19 cellular contexts compared by ENCODE assay signal in genomic region chr1:39277876-39278275, GRCh38.
DNase-seq lines count a peak whose midpoint lies in the region; ATAC-seq lines count a peak whose summit lies in the region.
"Had no signal": no experiment of that assay in that cellular context is flagged by ENCODE, and none has a peak within 500 bp of the region (broad histone marks: within the 10 kb centered on the region; RNA-seq: fewer than 3 reads in every experiment).

No MANE protein-coding gene starts in this region.

- DNase-seq in activated naive CD8-positive, alpha-beta T cell treated with anti-CD3 and anti-CD28 coated beads for 36 hours = no peak
- DNase-seq in immature natural killer cell (no peak), GM03348 (ENCODE audit: low spot score) (no peak), NCI-H1105 treated with DMSO at 0.1 percent for 48 hours (lab: John Stamatoyannopoulos, UW) (no peak), UCSD-AML1 (lab: John Stamatoyannopoulos, UW; ENCODE audit: unreplicated experiment) (no peak)
- DNase-seq: activated naive CD4-positive, alpha-beta T cell treated with anti-CD3 and anti-CD28 coated beads, Interleukin-2, amount 50 U/mL, for 16 hours; activated T-cell treated with anti-CD3 and anti-CD28 coated beads, Interleukin-2, amount 50 U/mL, for 4 hours; DMS153; GDM1; kidney; mammary epithelial cell; NCI-H1417 treated with DMSO at 0.1 percent for 48 hours; stimulated activated CD8-positive, alpha-beta memory T cell treated with anti-CD3 and anti-CD28 coated beads, Interleukin-4, amount 100 ng/mL, for 48 hours had no signal

- no peak overlapping the region for H3K4me3 Mint-ChIP-seq in activated naive CD8-positive, alpha-beta T cell
- no peak overlapping the region for H3K4me3 Mint-ChIP-seq in activated naive CD8-positive, alpha-beta T cell treated with anti-CD3 and anti-CD28 coated beads for 36 hours
- no peak overlapping the region for H3K4me3 Mint-ChIP-seq in activated T-helper 17 cell treated with anti-CD3 and anti-CD28 coated beads, Interleukin-2, amount 50 U/mL, for 72 hours
- no peak overlapping the region for H3K4me3 Mint-ChIP-seq in immature natural killer cell
- H3K4me3 Mint-ChIP-seq: activated T-cell treated with anti-CD3 and anti-CD28 coated beads, Interleukin-2, amount 50 U/mL, for 4 hours; IgD-negative memory B cell; T-helper 2 cell treated with Interferon-gamma antibody and Interleukin-4, amounts not matched to agents 5 μg/mL and 100 μg/mL, for 36 hours had no signal

- H3K27me3 Mint-ChIP-seq in activated naive CD8-positive, alpha-beta T cell = no peaks in the 10 kb centered on the region
- H3K27me3 Mint-ChIP-seq in activated naive CD8-positive, alpha-beta T cell treated with anti-CD3 and anti-CD28 coated beads for 36 hours = no peaks in the 10 kb centered on the region
- H3K27me3 Mint-ChIP-seq in activated T-helper 17 cell treated with anti-CD3 and anti-CD28 coated beads, Interleukin-2, amount 50 U/mL, for 72 hours = no peaks in the 10 kb centered on the region
- peaks cover 0 to 3% (median 0%) of the 10 kb centered on the region in 3 donors for H3K27me3 Mint-ChIP-seq in immature natural killer cell (ENCODE audit: low read depth in 3 of 3)
- H3K27me3 Mint-ChIP-seq: IgD-negative memory B cell had no signal

- H3K36me3 Mint-ChIP-seq in activated naive CD8-positive, alpha-beta T cell = no peaks in the 10 kb centered on the region
- H3K36me3 Mint-ChIP-seq in activated naive CD8-positive, alpha-beta T cell treated with anti-CD3 and anti-CD28 coated beads for 36 hours = peaks cover 6% of the 10 kb centered on the region
- H3K36me3 Mint-ChIP-seq in activated T-helper 17 cell treated with anti-CD3 and anti-CD28 coated beads, Interleukin-2, amount 50 U/mL, for 72 hours (ENCODE audit: low read depth) = peaks cover 37% of the 10 kb centered on the region
- peaks cover 0 to 6% (median 6%) of the 10 kb centered on the region in 3 donors for H3K36me3 Mint-ChIP-seq in immature natural killer cell
- H3K36me3 Mint-ChIP-seq: IgD-negative memory B cell had no signal

- no peak for ATAC-seq in activated T-helper 17 cell treated with anti-CD3 and anti-CD28 coated beads, Interleukin-2, amount 50 U/mL, for 72 hours (replicated peaks)
- no peak for ATAC-seq in HG03520 (IDR thresholded peaks at IDR 0.05; ENCODE audit: unreplicated experiment)
- ATAC-seq: activated T-cell treated with anti-CD3 and anti-CD28 coated beads, Interleukin-2, amount 50 U/mL, for 4 hours; Panc1 had no signal

- no peaks in the 10 kb centered on the region for H3K9me3 Mint-ChIP-seq in activated naive CD8-positive, alpha-beta T cell (ENCODE audit: low read depth)
- H3K9me3 Mint-ChIP-seq in activated naive CD8-positive, alpha-beta T cell treated with anti-CD3 and anti-CD28 coated beads for 36 hours = no peaks in the 10 kb centered on the region
- H3K9me3 Mint-ChIP-seq in activated T-helper 17 cell treated with anti-CD3 and anti-CD28 coated beads, Interleukin-2, amount 50 U/mL, for 72 hours = no peaks in the 10 kb centered on the region
- H3K9me3 Mint-ChIP-seq in immature natural killer cell = no peaks in the 10 kb centered on the region
- H3K9me3 Mint-ChIP-seq: activated T-cell treated with anti-CD3 and anti-CD28 coated beads, Interleukin-2, amount 50 U/mL, for 4 hours; IgD-negative memory B cell; T-helper 2 cell treated with Interferon-gamma antibody and Interleukin-4, amounts not matched to agents 5 μg/mL and 100 μg/mL, for 36 hours had no signal

- peak overlapping the region; percentile 61 for H3K27ac Mint-ChIP-seq in activated naive CD8-positive, alpha-beta T cell
- H3K27ac Mint-ChIP-seq in activated naive CD8-positive, alpha-beta T cell treated with anti-CD3 and anti-CD28 coated beads for 36 hours = no peak overlapping the region
- peak overlapping the region; percentile 78 for H3K27ac Mint-ChIP-seq in activated T-helper 17 cell treated with anti-CD3 and anti-CD28 coated beads, Interleukin-2, amount 50 U/mL, for 72 hours
- H3K27ac Mint-ChIP-seq in immature natural killer cell = peak overlapping the region; percentile 34 to 65 (median 58)
- H3K27ac Mint-ChIP-seq: IgD-negative memory B cell; T-helper 2 cell treated with Interferon-gamma antibody and Interleukin-4, amounts not matched to agents 5 μg/mL and 100 μg/mL, for 36 hours had no signal

- peaks cover 36% of the 10 kb centered on the region for H3K4me1 Mint-ChIP-seq in activated naive CD8-positive, alpha-beta T cell (ENCODE audit: low read depth)
- peaks cover 25% of the 10 kb centered on the region for H3K4me1 Mint-ChIP-seq in activated naive CD8-positive, alpha-beta T cell treated with anti-CD3 and anti-CD28 coated beads for 36 hours
- H3K4me1 Mint-ChIP-seq in activated T-helper 17 cell treated with anti-CD3 and anti-CD28 coated beads, Interleukin-2, amount 50 U/mL, for 72 hours = peaks cover 11% of the 10 kb centered on the region
- peaks cover 42 to 59% of the 10 kb centered on the region in 2 donors for H3K4me1 Mint-ChIP-seq in immature natural killer cell
